ENCODE assay signal across 1 cellular context in genomic region chr6:53119349-53119748, GRCh38.
TF ChIP-seq lines count a peak whose summit lies in the region.

No MANE protein-coding gene starts in this region.

TF ChIP-seq in HepG2, 621 proteins besides CTCF, POLR2A, EP300 and RAD21 (continues in another document):
- TF ChIP-seq ZNF256 (CRISPR knock-in tag; conservative IDR thresholded peaks at IDR 0.05): no peak
- no peak for TF ChIP-seq ZNF616 (CRISPR knock-in tag; IDR thresholded peaks at IDR 0.05; ENCODE audit: low read depth)
- no peak for TF ChIP-seq SP140L (CRISPR knock-in tag; IDR thresholded peaks at IDR 0.05; ENCODE audit: borderline replicate concordance)
- no peak for TF ChIP-seq ZNF512B (CRISPR knock-in tag; IDR thresholded peaks at IDR 0.05; ENCODE audit: borderline replicate concordance)
- TF ChIP-seq U2AF2 (IDR thresholded peaks at IDR 0.05; ENCODE audit: low read depth, low read length): no peak
- 0 out of 2 replicates have a peak, but pooled peaks have one; percentile 11 for TF ChIP-seq ZNF747 (CRISPR knock-in tag; IDR thresholded peaks at IDR 0.05; ENCODE audit: borderline replicate concordance)
- no peak for TF ChIP-seq GTF2F1 (IDR thresholded peaks at IDR 0.05; ENCODE audit: low read length)
- TF ChIP-seq MAFF (IDR thresholded peaks at IDR 0.05; ENCODE audit: low read depth, low read length): peak; percentile 50
- TF ChIP-seq ZNF275 (CRISPR knock-in tag; IDR thresholded peaks at IDR 0.05; ENCODE audit: borderline replicate concordance): no peak
- TF ChIP-seq NFIB (CRISPR knock-in tag; IDR thresholded peaks at IDR 0.05; ENCODE audit: borderline replicate concordance): no peak
- no peak for TF ChIP-seq ZFP36L1 (CRISPR knock-in tag; IDR thresholded peaks at IDR 0.05)
- TF ChIP-seq MED8 (CRISPR knock-in tag; IDR thresholded peaks at IDR 0.05; ENCODE audit: insufficient replicate concordance): no peak
- no peak for TF ChIP-seq KDM4B (CRISPR knock-in tag; IDR thresholded peaks at IDR 0.05)
- TF ChIP-seq, protein P1, sequence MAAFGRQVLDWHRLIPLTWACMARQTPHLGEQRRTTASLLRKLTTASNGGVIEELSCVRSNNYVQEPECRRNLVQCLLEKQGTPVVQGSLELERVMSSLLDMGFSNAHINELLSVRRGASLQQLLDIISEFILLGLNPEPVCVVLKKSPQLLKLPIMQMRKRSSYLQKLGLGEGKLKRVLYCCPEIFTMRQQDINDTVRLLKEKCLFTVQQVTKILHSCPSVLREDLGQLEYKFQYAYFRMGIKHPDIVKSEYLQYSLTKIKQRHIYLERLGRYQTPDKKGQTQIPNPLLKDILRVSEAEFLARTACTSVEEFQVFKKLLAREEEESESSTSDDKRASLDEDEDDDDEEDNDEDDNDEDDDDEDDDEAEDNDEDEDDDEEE (CRISPR knock-in tag; IDR thresholded peaks at IDR 0.05): no peak
- no peak for TF ChIP-seq SRSF1 (optimal IDR thresholded peaks at IDR 0.05; ENCODE audit: low read depth, low read length)
- no peak for TF ChIP-seq ZNF318 (CRISPR knock-in tag; IDR thresholded peaks at IDR 0.05)
- no peak for TF ChIP-seq LCORL (IDR thresholded peaks at IDR 0.05)
- 0 out of 2 replicates have a peak, but pooled peaks have one; percentile 1 for TF ChIP-seq LCORL (CRISPR knock-in tag; IDR thresholded peaks at IDR 0.05)
- TF ChIP-seq HNRNPK (IDR thresholded peaks at IDR 0.05; ENCODE audit: low read depth, low read length, poor library complexity, severe bottlenecking): peak; percentile 47
- TF ChIP-seq ELF4 (CRISPR knock-in tag; IDR thresholded peaks at IDR 0.05; ENCODE audit: borderline replicate concordance): peak; percentile 59; the same call in 1 of the 2 replicates
- TF ChIP-seq ZKSCAN1 (IDR thresholded peaks at IDR 0.05; ENCODE audit: low read length): no peak
- no peak for TF ChIP-seq BRCA1 (CRISPR knock-in tag; IDR thresholded peaks at IDR 0.05)
- no peak for TF ChIP-seq ZNF850 (CRISPR knock-in tag; conservative IDR thresholded peaks at IDR 0.05)
- TF ChIP-seq ZGPAT (CRISPR knock-in tag; IDR thresholded peaks at IDR 0.05): no peak
- TF ChIP-seq ASH2L (IDR thresholded peaks at IDR 0.05; ENCODE audit: insufficient read length, low read depth, low read length): no peak
- TF ChIP-seq THAP11 (CRISPR knock-in tag; IDR thresholded peaks at IDR 0.05): no peak
- TF ChIP-seq ZFYVE20 (CRISPR knock-in tag; IDR thresholded peaks at IDR 0.05; ENCODE audit: borderline replicate concordance, low read depth): no peak
- no peak for TF ChIP-seq TIGD3 (CRISPR knock-in tag; IDR thresholded peaks at IDR 0.05; ENCODE audit: borderline replicate concordance)
- TF ChIP-seq, protein P2, sequence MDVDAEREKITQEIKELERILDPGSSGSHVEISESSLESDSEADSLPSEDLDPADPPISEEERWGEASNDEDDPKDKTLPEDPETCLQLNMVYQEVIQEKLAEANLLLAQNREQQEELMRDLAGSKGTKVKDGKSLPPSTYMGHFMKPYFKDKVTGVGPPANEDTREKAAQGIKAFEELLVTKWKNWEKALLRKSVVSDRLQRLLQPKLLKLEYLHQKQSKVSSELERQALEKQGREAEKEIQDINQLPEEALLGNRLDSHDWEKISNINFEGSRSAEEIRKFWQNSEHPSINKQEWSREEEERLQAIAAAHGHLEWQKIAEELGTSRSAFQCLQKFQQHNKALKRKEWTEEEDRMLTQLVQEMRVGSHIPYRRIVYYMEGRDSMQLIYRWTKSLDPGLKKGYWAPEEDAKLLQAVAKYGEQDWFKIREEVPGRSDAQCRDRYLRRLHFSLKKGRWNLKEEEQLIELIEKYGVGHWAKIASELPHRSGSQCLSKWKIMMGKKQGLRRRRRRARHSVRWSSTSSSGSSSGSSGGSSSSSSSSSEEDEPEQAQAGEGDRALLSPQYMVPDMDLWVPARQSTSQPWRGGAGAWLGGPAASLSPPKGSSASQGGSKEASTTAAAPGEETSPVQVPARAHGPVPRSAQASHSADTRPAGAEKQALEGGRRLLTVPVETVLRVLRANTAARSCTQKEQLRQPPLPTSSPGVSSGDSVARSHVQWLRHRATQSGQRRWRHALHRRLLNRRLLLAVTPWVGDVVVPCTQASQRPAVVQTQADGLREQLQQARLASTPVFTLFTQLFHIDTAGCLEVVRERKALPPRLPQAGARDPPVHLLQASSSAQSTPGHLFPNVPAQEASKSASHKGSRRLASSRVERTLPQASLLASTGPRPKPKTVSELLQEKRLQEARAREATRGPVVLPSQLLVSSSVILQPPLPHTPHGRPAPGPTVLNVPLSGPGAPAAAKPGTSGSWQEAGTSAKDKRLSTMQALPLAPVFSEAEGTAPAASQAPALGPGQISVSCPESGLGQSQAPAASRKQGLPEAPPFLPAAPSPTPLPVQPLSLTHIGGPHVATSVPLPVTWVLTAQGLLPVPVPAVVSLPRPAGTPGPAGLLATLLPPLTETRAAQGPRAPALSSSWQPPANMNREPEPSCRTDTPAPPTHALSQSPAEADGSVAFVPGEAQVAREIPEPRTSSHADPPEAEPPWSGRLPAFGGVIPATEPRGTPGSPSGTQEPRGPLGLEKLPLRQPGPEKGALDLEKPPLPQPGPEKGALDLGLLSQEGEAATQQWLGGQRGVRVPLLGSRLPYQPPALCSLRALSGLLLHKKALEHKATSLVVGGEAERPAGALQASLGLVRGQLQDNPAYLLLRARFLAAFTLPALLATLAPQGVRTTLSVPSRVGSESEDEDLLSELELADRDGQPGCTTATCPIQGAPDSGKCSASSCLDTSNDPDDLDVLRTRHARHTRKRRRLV (CRISPR knock-in tag; IDR thresholded peaks at IDR 0.05): no peak
- TF ChIP-seq HHEX (CRISPR knock-in tag; IDR thresholded peaks at IDR 0.05): no peak
- TF ChIP-seq ZNF777 (CRISPR knock-in tag; IDR thresholded peaks at IDR 0.05): no peak
- TF ChIP-seq SIN3B (IDR thresholded peaks at IDR 0.05; ENCODE audit: low read length): no peak
- no peak for TF ChIP-seq POGZ (CRISPR knock-in tag; IDR thresholded peaks at IDR 0.05)
- TF ChIP-seq HDAC1 (CRISPR knock-in tag; IDR thresholded peaks at IDR 0.05): 0 out of 2 replicates have a peak, but pooled peaks have one; percentile 5
- TF ChIP-seq SOX13 (IDR thresholded peaks at IDR 0.05): no peak
- TF ChIP-seq SOX13 (CRISPR knock-in tag; conservative IDR thresholded peaks at IDR 0.05 in 1 of 2, IDR thresholded peaks at IDR 0.05 in 1 of 2): 0 out of 4 replicates have a peak, but pooled peaks of 1 of the 2 experiments have one; percentile 16
- TF ChIP-seq ATF5 (CRISPR knock-in tag; IDR thresholded peaks at IDR 0.05; ENCODE audit: low read depth): no peak
- TF ChIP-seq ZNF460 (CRISPR knock-in tag; IDR thresholded peaks at IDR 0.05; ENCODE audit: borderline replicate concordance): no peak
- TF ChIP-seq SRSF4 (IDR thresholded peaks at IDR 0.05; ENCODE audit: low read depth, low read length, poor library complexity, severe bottlenecking): no peak
